Comparison of ENCODE assay signal across 24 cellular contexts in the genomic region with DNA sequence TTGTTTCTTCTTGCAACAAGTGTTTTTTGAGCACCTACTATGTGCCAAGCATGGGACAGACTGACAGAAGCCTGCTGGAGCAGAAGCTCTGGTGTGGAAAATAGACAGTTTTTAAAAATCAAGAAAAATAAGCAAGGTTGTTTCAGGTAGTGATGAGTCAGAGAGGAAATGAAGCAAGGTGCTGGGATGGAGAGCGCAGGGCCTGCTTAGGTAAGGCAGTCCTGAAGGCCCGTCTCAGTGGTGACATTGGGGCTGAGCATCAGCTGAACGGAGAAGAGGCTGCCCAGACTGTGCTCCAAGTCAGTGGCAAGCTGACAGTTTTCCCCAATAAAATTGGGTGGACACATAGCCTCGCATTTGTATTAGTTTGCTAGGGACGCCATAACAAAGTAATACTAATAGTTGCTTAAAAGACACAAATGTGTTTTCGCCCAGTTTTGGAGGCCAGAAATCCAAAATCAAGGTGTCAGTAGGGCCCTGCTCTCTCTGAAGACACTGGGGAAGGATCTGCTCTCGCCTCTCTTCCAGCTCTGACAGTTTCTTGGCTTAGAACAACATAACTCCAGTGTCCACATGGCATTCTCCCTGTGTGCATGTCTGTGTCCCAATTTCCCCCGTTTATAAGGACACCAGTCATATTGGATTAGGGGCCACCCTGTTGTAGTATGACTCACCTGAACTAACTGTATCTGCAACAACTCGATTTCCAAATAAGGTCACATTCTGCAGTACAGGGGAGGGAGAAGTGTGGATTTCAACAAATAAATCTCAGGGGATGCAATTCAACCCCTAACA.
DNase-seq lines count a peak whose midpoint lies in the region; ATAC-seq, FAIRE-seq and TF ChIP-seq lines count a peak whose summit lies in the region.
"Had no signal": no experiment of that assay in that cellular context is flagged by ENCODE, and none has a peak within 500 bp of the region (broad histone marks: within the 10 kb centered on the region; RNA-seq: fewer than 3 reads in every experiment).

No MANE protein-coding gene starts in this region.

- H3K36me3 ChIP-seq in HepG2 (replicated peaks in 1 of 2; ENCODE audit: control insufficient read depth in 1 of 2, insufficient read depth in 2 of 2, low read length in 2 of 2) (no peaks in the 10 kb centered on the region), right lobe of liver (no peaks in the 10 kb centered on the region), gastroesophageal sphincter (no peaks in the 10 kb centered on the region), PC-3 (ENCODE audit: low read depth, low read length) (no peaks in the 10 kb centered on the region)
- H3K36me3 ChIP-seq: brain microvascular endothelial cell, lower lobe of right lung, stomach had no signal

- POLR2A ChIA-PET in HepG2 (lab: Yijun Ruan, JAX) (no interaction called here), PC-3 (lab: Charles Lee; ENCODE audit: unreplicated experiment) (no interaction called here)

- H3K27ac ChIP-seq in HepG2 (ENCODE audit: extremely low read length, insufficient read depth, low read length) (no peak overlapping the region), right lobe of liver (no peak overlapping the region), gastroesophageal sphincter (no peak overlapping the region), PC-3 (ENCODE audit: low read length) (no peak overlapping the region)
- H3K27ac ChIP-seq: brain microvascular endothelial cell, epithelial cell of prostate, lower lobe of right lung, stomach had no signal

- no peak overlapping the region for H3K9ac ChIP-seq in HepG2 (ENCODE audit: insufficient read depth, low read depth, low read length)
- H3K9ac ChIP-seq in PC-3 (ENCODE audit: low read length) = no peak overlapping the region

- H4K20me1 ChIP-seq in HepG2 (ENCODE audit: insufficient read depth, low read length) = no peaks in the 10 kb centered on the region
- H4K20me1 ChIP-seq in PC-3 (ENCODE audit: low read length) = no peaks in the 10 kb centered on the region

- H3K4me3 ChIP-seq in HepG2 (replicated peaks in 1 of 3; ENCODE audit: insufficient read depth in 1 of 3, low read depth in 2 of 3, low read length in 3 of 3) (no peak overlapping the region), right lobe of liver (no peak overlapping the region), gastroesophageal sphincter (no peak overlapping the region), PC-3 (ENCODE audit: low read length) (no peak overlapping the region)
- H3K4me3 ChIP-seq: lower lobe of right lung, stomach had no signal

- H3K4me2 ChIP-seq in HepG2 (ENCODE audit: low read depth, low read length) (no peak overlapping the region), PC-3 (ENCODE audit: low read length) (no peak overlapping the region)

- H3K79me2 ChIP-seq in HepG2 (ENCODE audit: insufficient read depth, low read length) = no peaks in the 10 kb centered on the region
- no peaks in the 10 kb centered on the region for H3K79me2 ChIP-seq in PC-3 (ENCODE audit: low read length)

- no peaks in the 10 kb centered on the region for H3K36me3 Mint-ChIP-seq in activated T-helper 1 cell treated with anti-CD3 and anti-CD28 coated beads, Interleukin-12 subunit alpha, Interleukin-12 subunit beta, Interleukin-2, Interleukin-4 antibody, amounts not matched to agents 30 ng/mL and 10 ng/mL and 1 ng/mL, durations not matched to agents 14 hours and 24 hours and 36 hours (ENCODE audit: low read depth)
- H3K36me3 Mint-ChIP-seq in type B pancreatic cell = no peaks in the 10 kb centered on the region
- H3K36me3 Mint-ChIP-seq: activated naive CD4-positive, alpha-beta T cell treated with anti-CD3 and anti-CD28 coated beads, Interleukin-2, amount 50 U/mL, for 24 hours; CD4-positive, alpha-beta memory T cell; IgD-negative memory B cell; immature natural killer cell; natural killer cell treated with Interleukin-12 subunit alpha and Interleukin-12 subunit beta and Interleukin-15 and Interleukin-18, amount 100 ng/mL, for 72 hours; T-cell had no signal

- TF ChIP-seq POLR2A in HepG2 (IDR thresholded peaks at IDR 0.05; ENCODE audit: insufficient read depth in 1 of 2, low read depth in 2 of 2, low read length in 2 of 2) = no peak
- TF ChIP-seq POLR2A in right lobe of liver (IDR thresholded peaks at IDR 0.05) = no peak
- no peak for TF ChIP-seq POLR2A in gastroesophageal sphincter (IDR thresholded peaks at IDR 0.05)

- BruUV-seq in HepG2 (replicated peaks; lab: Mats Ljungman, UMichigan) = no TSS peak
- no TSS peak for BruUV-seq in PC-3 (replicated peaks; lab: Mats Ljungman, UMichigan)

- no peak for FAIRE-seq in HepG2 (lab: Jason Lieb, UNC)

- CTCF ChIA-PET in HepG2 (lab: Yijun Ruan, JAX; ENCODE audit: low intra/inter-chr PET ratio, low total read pairs) (no interaction called here), PC-3 (lab: Charles Lee) (no interaction called here)

- no peaks in the 10 kb centered on the region for H3K4me1 Mint-ChIP-seq in activated T-helper 1 cell treated with anti-CD3 and anti-CD28 coated beads, Interleukin-12 subunit alpha, Interleukin-12 subunit beta, Interleukin-2, Interleukin-4 antibody, amounts not matched to agents 30 ng/mL and 10 ng/mL and 1 ng/mL, durations not matched to agents 14 hours and 24 hours and 36 hours (ENCODE audit: low read depth)
- peaks cover 52% of the 10 kb centered on the region for H3K4me1 Mint-ChIP-seq in type B pancreatic cell (ENCODE audit: unreplicated experiment)
- H3K4me1 Mint-ChIP-seq: activated naive CD4-positive, alpha-beta T cell treated with anti-CD3 and anti-CD28 coated beads, Interleukin-2, amount 50 U/mL, for 24 hours; CD4-positive, alpha-beta memory T cell; IgD-negative memory B cell; immature natural killer cell; T-cell had no signal

- peaks cover 15% of the 10 kb centered on the region for H3K4me1 ChIP-seq in HepG2 (ENCODE audit: insufficient read depth, low read length)
- H3K4me1 ChIP-seq in right lobe of liver = no peaks in the 10 kb centered on the region
- no peaks in the 10 kb centered on the region for H3K4me1 ChIP-seq in gastroesophageal sphincter
- H3K4me1 ChIP-seq in PC-3 (ENCODE audit: insufficient read depth, low read length) = 0 out of 2 replicates have a peak, but pooled peaks cover 8% of the 10 kb centered on the region
- H3K4me1 ChIP-seq: lower lobe of right lung had no signal

- H3K9me2 ChIP-seq in PC-3 (replicated peaks; ENCODE audit: low read length) = no peaks in the 10 kb centered on the region

- peak; percentile 58 for DNase-seq in HepG2 (ENCODE audit: low spot score)
- DNase-seq in right lobe of liver = no peak
- no peak for DNase-seq in PC-3
- no peak for DNase-seq in activated T-helper 1 cell treated with anti-CD3 and anti-CD28 coated beads, Interleukin-12 subunit alpha, Interleukin-12 subunit beta, Interleukin-2, Interleukin-4 antibody, amounts not matched to agents 30 ng/mL and 10 ng/mL and 1 ng/mL, durations not matched to agents 14 hours and 24 hours and 36 hours (ENCODE audit: low spot score)
- no peak for DNase-seq in type B pancreatic cell (ENCODE audit: extremely low spot score, unreplicated experiment)
- DNase-seq: activated CD4-positive, alpha-beta T cell treated with anti-CD3 and anti-CD28 coated beads, Interleukin-2, amount 50 U/mL, for 48 hours; brain microvascular endothelial cell; CD4-positive, alpha-beta memory T cell; DMS79 treated with DMSO at 0.1 percent for 48 hours; immature natural killer cell; lower lobe of right lung; NCI-H2029 treated with DMSO at 0.1 percent for 48 hours; NCI-H524; stimulated activated CD4-positive, alpha-beta T cell treated with anti-CD3 and anti-CD28 coated beads, Interleukin-1b, Interleukin-23, amount 100 ng/mL, for 48 hours; stomach; T-cell had no signal

- H3K27me3 ChIP-seq in HepG2 (ENCODE audit: control insufficient read depth in 1 of 2, insufficient read depth in 2 of 2, low read length in 2 of 2) (no peaks in the 10 kb centered on the region; a peak in 1 of 5 replicates), right lobe of liver (no peaks in the 10 kb centered on the region), gastroesophageal sphincter (no peaks in the 10 kb centered on the region), PC-3 (ENCODE audit: low read length) (peaks cover 41% of the 10 kb centered on the region)
- H3K27me3 ChIP-seq: brain microvascular endothelial cell, stomach had no signal

- in situ Hi-C loops in HepG2 (cut with HindIII; ENCODE audit: extremely low pct_ligation_motif_present, low pct_unique_long_range_greater_than_20kb) = loop anchor here (25.0 kb wide), 2 partner anchors 265 to 940 kb away; no protein-coding TSS in a partner anchor

- no peaks in the 10 kb centered on the region for H3K9me3 Mint-ChIP-seq in activated T-helper 1 cell treated with anti-CD3 and anti-CD28 coated beads, Interleukin-12 subunit alpha, Interleukin-12 subunit beta, Interleukin-2, Interleukin-4 antibody, amounts not matched to agents 30 ng/mL and 10 ng/mL and 1 ng/mL, durations not matched to agents 14 hours and 24 hours and 36 hours
- no peaks in the 10 kb centered on the region for H3K9me3 Mint-ChIP-seq in type B pancreatic cell
- H3K9me3 Mint-ChIP-seq: activated naive CD4-positive, alpha-beta T cell treated with anti-CD3 and anti-CD28 coated beads, Interleukin-2, amount 50 U/mL, for 24 hours; dendritic cell treated with granulocyte-macrophage colony-stimulating factor and Interleukin-4, amounts not matched to agents 40 ng/mL and 50 ng/mL, for 4 days; IgD-negative memory B cell; immature natural killer cell; natural killer cell treated with Interleukin-12 subunit alpha and Interleukin-12 subunit beta and Interleukin-15 and Interleukin-18, amount 100 ng/mL, for 72 hours; T-cell had no signal

- H2AFZ ChIP-seq in HepG2 (ENCODE audit: low read length) (no peak overlapping the region), PC-3 (ENCODE audit: low read length) (no peak overlapping the region)

- H3K4me3 Mint-ChIP-seq in activated T-helper 1 cell treated with anti-CD3 and anti-CD28 coated beads, Interleukin-12 subunit alpha, Interleukin-12 subunit beta, Interleukin-2, Interleukin-4 antibody, amounts not matched to agents 30 ng/mL and 10 ng/mL and 1 ng/mL, durations not matched to agents 14 hours and 24 hours and 36 hours = no peak overlapping the region
- H3K4me3 Mint-ChIP-seq in type B pancreatic cell = no peak overlapping the region
- H3K4me3 Mint-ChIP-seq: activated naive CD4-positive, alpha-beta T cell treated with anti-CD3 and anti-CD28 coated beads, Interleukin-2, amount 50 U/mL, for 24 hours; CD4-positive, alpha-beta memory T cell; dendritic cell treated with granulocyte-macrophage colony-stimulating factor and Interleukin-4, amounts not matched to agents 40 ng/mL and 50 ng/mL, for 4 days; IgD-negative memory B cell; immature natural killer cell; natural killer cell treated with Interleukin-12 subunit alpha and Interleukin-12 subunit beta and Interleukin-15 and Interleukin-18, amount 100 ng/mL, for 72 hours; T-cell had no signal

- H3K9me3 ChIP-seq in HepG2 (ENCODE audit: low read length) = no peaks in the 10 kb centered on the region
- no peaks in the 10 kb centered on the region for H3K9me3 ChIP-seq in right lobe of liver
- H3K9me3 ChIP-seq in gastroesophageal sphincter = peaks cover 0 to 6% (median 0%) of the 10 kb centered on the region in 3 donors
- H3K9me3 ChIP-seq in PC-3 (ENCODE audit: low read length) = no peaks in the 10 kb centered on the region
- H3K9me3 ChIP-seq: lower lobe of right lung, stomach had no signal

- no peak for TF ChIP-seq RAD21 in HepG2 (CRISPR knock-in tag; IDR thresholded peaks at IDR 0.05)

- TF ChIP-seq EP300 in HepG2 (IDR thresholded peaks at IDR 0.05; ENCODE audit: low read depth in 2 of 2, low read length in 2 of 2) (no peak), HepG2 (CRISPR knock-in tag; IDR thresholded peaks at IDR 0.05; ENCODE audit: borderline replicate concordance) (no peak), gastroesophageal sphincter (IDR thresholded peaks at IDR 0.05) (no peak)

- H3K27me3 Mint-ChIP-seq in activated T-helper 1 cell treated with anti-CD3 and anti-CD28 coated beads, Interleukin-12 subunit alpha, Interleukin-12 subunit beta, Interleukin-2, Interleukin-4 antibody, amounts not matched to agents 30 ng/mL and 10 ng/mL and 1 ng/mL, durations not matched to agents 14 hours and 24 hours and 36 hours (ENCODE audit: insufficient read depth) = peaks cover 8% of the 10 kb centered on the region
- no peaks in the 10 kb centered on the region for H3K27me3 Mint-ChIP-seq in type B pancreatic cell
- H3K27me3 Mint-ChIP-seq: dendritic cell treated with granulocyte-macrophage colony-stimulating factor and Interleukin-4, amounts not matched to agents 40 ng/mL and 50 ng/mL, for 4 days; IgD-negative memory B cell; natural killer cell treated with Interleukin-12 subunit alpha and Interleukin-12 subunit beta and Interleukin-15 and Interleukin-18, amount 100 ng/mL, for 72 hours had no signal

- no peak overlapping the region for H3K27ac Mint-ChIP-seq in activated T-helper 1 cell treated with anti-CD3 and anti-CD28 coated beads, Interleukin-12 subunit alpha, Interleukin-12 subunit beta, Interleukin-2, Interleukin-4 antibody, amounts not matched to agents 30 ng/mL and 10 ng/mL and 1 ng/mL, durations not matched to agents 14 hours and 24 hours and 36 hours
- H3K27ac Mint-ChIP-seq in type B pancreatic cell = no peak overlapping the region
- H3K27ac Mint-ChIP-seq: activated naive CD4-positive, alpha-beta T cell treated with anti-CD3 and anti-CD28 coated beads, Interleukin-2, amount 50 U/mL, for 24 hours; dendritic cell treated with granulocyte-macrophage colony-stimulating factor and Interleukin-4, amounts not matched to agents 40 ng/mL and 50 ng/mL, for 4 days; IgD-negative memory B cell; immature natural killer cell; T-cell had no signal

- intact Hi-C loops in HepG2 (cut with micrococcal nuclease; ENCODE audit: unreplicated experiment) = no loop called here
- intact Hi-C loops in right lobe of liver (cut with DNase I) = no loop called here
- intact Hi-C loops in PC-3 (cut with micrococcal nuclease) = no loop called here
- intact Hi-C loops in activated T-helper 1 cell treated with anti-CD3 and anti-CD28 coated beads, Interleukin-12 subunit alpha, Interleukin-12 subunit beta, Interleukin-2, Interleukin-4 antibody, amounts not matched to agents 30 ng/mL and 10 ng/mL and 1 ng/mL, durations not matched to agents 14 hours and 24 hours and 36 hours (cut with micrococcal nuclease) = no loop called here

- peak; percentile 51; the same call in 1 of the 3 replicates for ATAC-seq in HepG2
- no peak for ATAC-seq in right lobe of liver
- ATAC-seq in SK-N-SH treated with all-trans-retinoic acid at 6 μM for 48 hours = peak; percentile 34
- ATAC-seq in gastroesophageal sphincter = peak; percentile 36
- no peak for ATAC-seq in PC-3
- ATAC-seq in HG03159 (IDR thresholded peaks at IDR 0.05; ENCODE audit: unreplicated experiment) = no peak
- ATAC-seq: lower lobe of right lung; natural killer cell treated with Interleukin-12 subunit alpha and Interleukin-12 subunit beta and Interleukin-15 and Interleukin-18, amount 100 ng/mL, for 72 hours; T-cell had no signal

- no peaks in the 10 kb centered on the region for H3F3A ChIP-seq in PC-3 (ENCODE audit: low read length, unreplicated experiment)

- 37% methylated on average over 9 of the region's 9 CpGs for WGBS in HepG2 (ENCODE audit: low lambda C conversion rate)
- WGBS in right lobe of liver (ENCODE audit: insufficient coverage, low coverage, low lambda C conversion rate, missing lambda C conversion rate) = 52% methylated on average over 7 of the region's 9 CpGs
- WGBS in gastroesophageal sphincter (ENCODE audit: low coverage in 1 of 2), 2 donors = 62 to 79% methylated on average over 4 to 7 of the region's 9 CpGs

- TF ChIP-seq CTCF in HepG2 (CRISPR knock-in tag; IDR thresholded peaks at IDR 0.05) = no peak
- TF ChIP-seq CTCF in right lobe of liver (IDR thresholded peaks at IDR 0.05) = no peak
- TF ChIP-seq CTCF in gastroesophageal sphincter (IDR thresholded peaks at IDR 0.05) = no peak
- TF ChIP-seq CTCF in PC-3 (conservative IDR thresholded peaks at IDR 0.05; ENCODE audit: low read depth, low read length) = no peak
- no peak for TF ChIP-seq CTCF in type B pancreatic cell (conservative IDR thresholded peaks at IDR 0.05)

Comparison
In these comparisons a context has a peak if more than half of its experiments do, and no peak if none do; other contexts are left out.
1. ATAC-seq: peak in HepG2 (single experiment), SK-N-SH treated with all-trans-retinoic acid at 6 μM for 48 hours (single experiment) and gastroesophageal sphincter (single experiment); none in right lobe of liver (0 of 4), PC-3 (single experiment) and HG03159 (single experiment).